Comparison of ENCODE assay signal across 1 cellular context in genomic region chr19:57280165-57280912, GRCh38.
TF ChIP-seq lines count a peak whose summit lies in the region.

ZNF460 (plus strand) TSS chr19:57280485; CDS start chr19:57280807, 322 bp downstream.

TF ChIP-seq in HepG2, 621 proteins besides CTCF, POLR2A, EP300 and RAD21 (continued from another document and continues in another):
- TF ChIP-seq ZSCAN5A (CRISPR knock-in tag; IDR thresholded peaks at IDR 0.05; ENCODE audit: borderline replicate concordance) (no peak), SSRP1 (CRISPR knock-in tag; IDR thresholded peaks at IDR 0.05) (peak; percentile 73), ATRX (CRISPR knock-in tag; IDR thresholded peaks at IDR 0.05; ENCODE audit: borderline replicate concordance) (no peak), THAP8 (CRISPR knock-in tag; IDR thresholded peaks at IDR 0.05; ENCODE audit: borderline replicate concordance) (no peak), ZNF335 (CRISPR knock-in tag; IDR thresholded peaks at IDR 0.05) (peak; percentile 96), NFKBIZ (CRISPR knock-in tag; IDR thresholded peaks at IDR 0.05) (no peak), TFAP4 (IDR thresholded peaks at IDR 0.05; ENCODE audit: borderline replicate concordance, low read depth) (no peak), ELF4 (CRISPR knock-in tag; IDR thresholded peaks at IDR 0.05; ENCODE audit: borderline replicate concordance) (peak; percentile 83; the same call in 1 of the 2 replicates), TGIF2 (CRISPR knock-in tag; IDR thresholded peaks at IDR 0.05) (0 out of 2 replicates have a peak, but pooled peaks have one; percentile 22), GMEB1 (CRISPR knock-in tag; IDR thresholded peaks at IDR 0.05; ENCODE audit: borderline replicate concordance) (peak; percentile 96), GPBP1L1 (CRISPR knock-in tag; IDR thresholded peaks at IDR 0.05) (no peak), ZNF737 (CRISPR knock-in tag; IDR thresholded peaks at IDR 0.05; ENCODE audit: borderline replicate concordance) (no peak), SETDB1 (CRISPR knock-in tag; IDR thresholded peaks at IDR 0.05; ENCODE audit: borderline replicate concordance) (no peak), SKI (IDR thresholded peaks at IDR 0.05; ENCODE audit: partially characterized antibody) (peak; percentile 13), FOXP1 (IDR thresholded peaks at IDR 0.05) (no peak), FOXP1 (CRISPR knock-in tag; IDR thresholded peaks at IDR 0.05) (no peak; the same call in 1 of the 2 replicates), BRD4 (CRISPR knock-in tag; IDR thresholded peaks at IDR 0.05) (no peak), TP53 (CRISPR knock-in tag; conservative IDR thresholded peaks at IDR 0.05) (no peak; the same call in 1 of the 2 replicates), ZNF644 (CRISPR knock-in tag; IDR thresholded peaks at IDR 0.05; ENCODE audit: low read depth) (no peak), ZNF326 (CRISPR knock-in tag; IDR thresholded peaks at IDR 0.05; ENCODE audit: borderline replicate concordance) (no peak), ZNF441 (CRISPR knock-in tag; IDR thresholded peaks at IDR 0.05; ENCODE audit: borderline replicate concordance) (no peak), SMARCC2 (IDR thresholded peaks at IDR 0.05) (no peak), ZSCAN22 (CRISPR knock-in tag; IDR thresholded peaks at IDR 0.05) (no peak), PPARG (CRISPR knock-in tag; conservative IDR thresholded peaks at IDR 0.05) (no peak), ZNF672 (CRISPR knock-in tag; IDR thresholded peaks at IDR 0.05) (no peak), RARG (CRISPR knock-in tag; IDR thresholded peaks at IDR 0.05; ENCODE audit: low read depth) (no peak), MED1 (CRISPR knock-in tag; IDR thresholded peaks at IDR 0.05) (no peak; the same call in 1 of the 2 replicates), ZNF282 (IDR thresholded peaks at IDR 0.05; ENCODE audit: partially characterized antibody) (no peak), HHEX (CRISPR knock-in tag; IDR thresholded peaks at IDR 0.05) (no peak), TSC22D2 (CRISPR knock-in tag; IDR thresholded peaks at IDR 0.05; ENCODE audit: borderline replicate concordance) (no peak), HMG20B (CRISPR knock-in tag; conservative IDR thresholded peaks at IDR 0.05) (no peak), PRDM15 (CRISPR knock-in tag; IDR thresholded peaks at IDR 0.05) (0 out of 2 replicates have a peak, but pooled peaks have one; percentile 9), IRF9 (CRISPR knock-in tag; IDR thresholded peaks at IDR 0.05; ENCODE audit: borderline replicate concordance) (no peak; the same call in 1 of the 2 replicates), PATZ1 (CRISPR knock-in tag; IDR thresholded peaks at IDR 0.05) (peak; percentile 48; the same call in 1 of the 2 replicates), IRF2 (CRISPR knock-in tag; IDR thresholded peaks at IDR 0.05) (no peak; the same call in none of the 2 replicates), ZNF674 (CRISPR knock-in tag; IDR thresholded peaks at IDR 0.05; ENCODE audit: low read depth) (no peak), MBNL3 (CRISPR knock-in tag; conservative IDR thresholded peaks at IDR 0.05) (no peak), SKIL (CRISPR knock-in tag; IDR thresholded peaks at IDR 0.05; ENCODE audit: borderline replicate concordance) (no peak), MYPOP (CRISPR knock-in tag; IDR thresholded peaks at IDR 0.05) (0 out of 2 replicates have a peak, but pooled peaks have one; percentile 46), FUBP1 (CRISPR knock-in tag; IDR thresholded peaks at IDR 0.05; ENCODE audit: borderline replicate concordance) (no peak), RNF2 (conservative IDR thresholded peaks at IDR 0.05; ENCODE audit: low read depth) (no peak), ZBTB37 (CRISPR knock-in tag; IDR thresholded peaks at IDR 0.05) (no peak), HOXA7 (CRISPR knock-in tag; IDR thresholded peaks at IDR 0.05) (no peak)
